Comparison of ENCODE assay signal across 10 cellular contexts in genomic region chr5:175840050-175840841, GRCh38. TPM values are rescaled to one million over a fixed set of nuclear protein-coding genes. Genes with fewer than 3 reads are reported as not detected.
A peak's percentile ranks its signal among the peaks of the same experiment; 100 is the strongest.
DNase-seq lines count a peak whose midpoint lies in the region; ATAC-seq, FAIRE-seq and TF ChIP-seq lines count a peak whose summit lies in the region.
"Had no signal": no experiment of that assay in that cellular context is flagged by ENCODE, and none has a peak within 500 bp of the region (broad histone marks: within the 10 kb centered on the region; RNA-seq: fewer than 3 reads in every experiment).

No MANE protein-coding gene starts in this region.

- no peaks in the 10 kb centered on the region for H3K27me3 Mint-ChIP-seq in CD4-positive, alpha-beta memory T cell
- H3K27me3 Mint-ChIP-seq in HFFc6 (ENCODE audit: insufficient read depth) (peaks cover 13% of the 10 kb centered on the region), mesothelial cell of epicardium (ENCODE audit: low read depth) (peaks cover 1% of the 10 kb centered on the region)

- ATAC-seq in omental fat pad (ENCODE audit: low FRiP score) = no peak

- DNase-seq in CD4-positive, alpha-beta memory T cell = peak in 4 of 5 donors; percentile 21 to 34 (median 30)
- DNase-seq in HFFc6 (peak; percentile 27), bronchial epithelial cell (ENCODE audit: low read depth) (peak; percentile 42), mesothelial cell of epicardium (ENCODE audit: low spot score in 2 of 2, unreplicated experiment in 2 of 2) (no peak), epidermal melanocyte (ENCODE audit: insufficient read length, low spot score) (no peak), omental fat pad (ENCODE audit: low spot score) (no peak)
- no peak for DNase-seq in activated CD8-positive, alpha-beta memory T cell treated with anti-CD3 and anti-CD28 coated beads for 24 hours
- no peak for DNase-seq in activated CD4-positive, alpha-beta T cell treated with anti-CD3 and anti-CD28 coated beads, Interleukin-2, amount 50 U/mL, for 4 hours

- H3K9me3 Mint-ChIP-seq in CD4-positive, alpha-beta memory T cell = peaks cover 0 to 7% (median 4%) of the 10 kb centered on the region in 8 donors
- H3K9me3 Mint-ChIP-seq in HFFc6 = no peaks in the 10 kb centered on the region
- peaks cover 5% of the 10 kb centered on the region for H3K9me3 Mint-ChIP-seq in mesothelial cell of epicardium

- H3K9me3 ChIP-seq in CD4-positive, alpha-beta memory T cell (ENCODE audit: control insufficient read depth in 1 of 2, low read length in 2 of 2) = no peaks in the 10 kb centered on the region

- intact Hi-C loops in CD4-positive, alpha-beta memory T cell (cut with micrococcal nuclease) = no loop called here

- FAIRE-seq in bronchial epithelial cell (lab: Jason Lieb, UNC) = no peak

- POLR2A ChIA-PET in CD4-positive, alpha-beta memory T cell (lab: Charles Lee; ENCODE audit: partially characterized antibody) = no interaction called here

- H3K4me3 Mint-ChIP-seq in CD4-positive, alpha-beta memory T cell = no peak overlapping the region
- no peak overlapping the region for H3K4me3 Mint-ChIP-seq in HFFc6
- no peak overlapping the region for H3K4me3 Mint-ChIP-seq in mesothelial cell of epicardium

- no peak overlapping the region for H3K27ac Mint-ChIP-seq in CD4-positive, alpha-beta memory T cell
- H3K27ac Mint-ChIP-seq in HFFc6 (no peak overlapping the region), mesothelial cell of epicardium (no peak overlapping the region)

- no peak overlapping the region for H3K27ac ChIP-seq in CD4-positive, alpha-beta memory T cell (ENCODE audit: low read depth, low read length)

- no peaks in the 10 kb centered on the region for H3K4me1 Mint-ChIP-seq in CD4-positive, alpha-beta memory T cell
- H3K4me1 Mint-ChIP-seq in HFFc6 (ENCODE audit: low read depth) = peaks cover 15% of the 10 kb centered on the region
- H3K4me1 Mint-ChIP-seq in mesothelial cell of epicardium = no peaks in the 10 kb centered on the region

- no peaks in the 10 kb centered on the region for H3K36me3 ChIP-seq in CD4-positive, alpha-beta memory T cell (ENCODE audit: insufficient read depth, low read length)
- H3K36me3 ChIP-seq in bronchial epithelial cell (ENCODE audit: control insufficient read depth, insufficient read depth, low read length) = no peaks in the 10 kb centered on the region

- no peaks in the 10 kb centered on the region for H3K36me3 Mint-ChIP-seq in CD4-positive, alpha-beta memory T cell
- H3K36me3 Mint-ChIP-seq in HFFc6 (ENCODE audit: low read depth) = no peaks in the 10 kb centered on the region
- no peaks in the 10 kb centered on the region for H3K36me3 Mint-ChIP-seq in mesothelial cell of epicardium

- no peaks in the 10 kb centered on the region for H3K4me1 ChIP-seq in CD4-positive, alpha-beta memory T cell (ENCODE audit: insufficient read depth, low read length)

- CTCF ChIA-PET in CD4-positive, alpha-beta memory T cell (lab: Charles Lee; ENCODE audit: partially characterized antibody) = interaction anchor here (1.0 kb wide), 1 partner anchor 35 kb away, joined by 3 read pairs; no protein-coding TSS in a partner anchor

- TF ChIP-seq CTCF in HFFc6 (IDR thresholded peaks at IDR 0.05) = peak; percentile 91
- peak; percentile 54 for TF ChIP-seq CTCF in bronchial epithelial cell (IDR thresholded peaks at IDR 0.05; ENCODE audit: insufficient read depth, low read length, severe bottlenecking)
- peak; percentile 80 for TF ChIP-seq CTCF in mesothelial cell of epicardium (IDR thresholded peaks at IDR 0.05; ENCODE audit: unreplicated experiment)
- no peak for TF ChIP-seq CTCF in omental fat pad (IDR thresholded peaks at IDR 0.05)

- no peak overlapping the region for H3K4me3 ChIP-seq in CD4-positive, alpha-beta memory T cell (ENCODE audit: low read length in 2 of 2)
- no peak overlapping the region for H3K4me3 ChIP-seq in bronchial epithelial cell (ENCODE audit: low read depth, low read length)

- no peaks in the 10 kb centered on the region for H3K27me3 ChIP-seq in CD4-positive, alpha-beta memory T cell (ENCODE audit: insufficient read depth, low read length)
- peaks cover 2% of the 10 kb centered on the region for H3K27me3 ChIP-seq in bronchial epithelial cell (ENCODE audit: control insufficient read depth, insufficient read depth, low read length)

RNA-seq across cellular contexts. Expression of gene CPLX2, which starts 31.1 kb away (rescaled TPM):
- total RNA-seq in CD4-positive, alpha-beta memory T cell = not detected
- polyA plus RNA-seq in CD4-positive, alpha-beta memory T cell = under 1 TPM in 1 of 2 donors, not detected in 1; 0.05 TPM
- not detected for total RNA-seq in HFFc6 (2021; fragmentation: NEBNext Ultra II Directional; extraction: Animal tissue kit (Norgen Biotek cat#: 25700))
- not detected in 2 replicates for total RNA-seq in bronchial epithelial cell
- total RNA-seq in mesothelial cell of epicardium = not detected in 3 replicates
- not detected for total RNA-seq in omental fat pad
- total RNA-seq: activated CD8-positive, alpha-beta memory T cell treated with anti-CD3 and anti-CD28 coated beads for 36 hours; LHCN-M2 had no signal

Comparison
In these comparisons a context has a peak if more than half of its experiments do, and no peak if none do; other contexts are left out.
1. DNase-seq: peak in CD4-positive, alpha-beta memory T cell (4 of 5), HFFc6 (single experiment) and bronchial epithelial cell (single experiment); none in mesothelial cell of epicardium (0 of 2), activated CD8-positive, alpha-beta memory T cell treated with anti-CD3 and anti-CD28 coated beads for 24 hours (single experiment), epidermal melanocyte (single experiment), activated CD4-positive, alpha-beta T cell treated with anti-CD3 and anti-CD28 coated beads, Interleukin-2, amount 50 U/mL, for 4 hours (0 of 2) and omental fat pad (single experiment).
2. CTCF ChIP-seq: peak in HFFc6 (single experiment), bronchial epithelial cell (single experiment) and mesothelial cell of epicardium (single experiment); none in omental fat pad (0 of 3).